In the genomic region with DNA sequence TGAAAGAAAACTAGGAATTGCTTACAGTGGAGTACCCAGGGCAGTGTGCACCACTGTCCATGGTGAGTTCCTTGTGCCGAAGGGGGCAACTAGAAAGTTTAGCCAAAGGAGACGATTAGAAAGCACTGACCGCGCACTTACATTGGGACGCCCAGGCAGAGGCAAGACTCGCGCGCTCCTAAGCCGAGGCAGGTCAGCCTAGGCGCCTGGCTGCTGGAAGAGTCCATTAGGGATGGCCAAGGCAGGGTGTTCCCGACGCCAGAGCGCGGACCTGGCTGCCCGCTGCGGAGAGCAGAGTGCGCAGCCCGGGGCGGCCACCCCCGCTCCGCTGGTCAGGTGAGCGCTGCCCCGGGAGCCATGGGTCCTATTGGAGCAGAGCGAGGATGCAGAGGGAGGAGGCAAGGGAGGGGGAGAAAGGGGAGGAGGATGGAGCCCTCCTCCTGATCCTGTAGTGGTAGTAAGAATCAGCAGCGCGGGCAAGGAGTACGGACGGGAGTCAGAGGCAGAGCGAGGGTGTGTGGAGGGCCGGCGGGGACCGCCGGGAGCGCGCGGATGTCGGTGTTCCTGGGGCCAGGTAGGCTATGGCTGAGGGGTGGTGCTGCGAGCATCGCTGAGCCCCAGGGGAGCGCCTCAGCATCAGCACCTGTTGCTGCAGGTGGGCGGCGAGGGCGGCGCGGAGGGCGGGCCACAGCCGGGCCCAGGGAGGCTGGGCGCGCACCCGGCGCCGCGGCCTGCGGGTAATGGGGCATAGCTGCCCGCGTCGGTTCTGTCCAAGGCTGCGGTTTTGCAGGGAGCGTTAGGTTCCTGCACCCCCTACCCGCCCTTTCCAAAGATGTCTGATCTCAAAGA, we compare ENCODE assay signal across 1 cellular context.
TF ChIP-seq lines count a peak whose summit lies in the region.

A gene with protein sequence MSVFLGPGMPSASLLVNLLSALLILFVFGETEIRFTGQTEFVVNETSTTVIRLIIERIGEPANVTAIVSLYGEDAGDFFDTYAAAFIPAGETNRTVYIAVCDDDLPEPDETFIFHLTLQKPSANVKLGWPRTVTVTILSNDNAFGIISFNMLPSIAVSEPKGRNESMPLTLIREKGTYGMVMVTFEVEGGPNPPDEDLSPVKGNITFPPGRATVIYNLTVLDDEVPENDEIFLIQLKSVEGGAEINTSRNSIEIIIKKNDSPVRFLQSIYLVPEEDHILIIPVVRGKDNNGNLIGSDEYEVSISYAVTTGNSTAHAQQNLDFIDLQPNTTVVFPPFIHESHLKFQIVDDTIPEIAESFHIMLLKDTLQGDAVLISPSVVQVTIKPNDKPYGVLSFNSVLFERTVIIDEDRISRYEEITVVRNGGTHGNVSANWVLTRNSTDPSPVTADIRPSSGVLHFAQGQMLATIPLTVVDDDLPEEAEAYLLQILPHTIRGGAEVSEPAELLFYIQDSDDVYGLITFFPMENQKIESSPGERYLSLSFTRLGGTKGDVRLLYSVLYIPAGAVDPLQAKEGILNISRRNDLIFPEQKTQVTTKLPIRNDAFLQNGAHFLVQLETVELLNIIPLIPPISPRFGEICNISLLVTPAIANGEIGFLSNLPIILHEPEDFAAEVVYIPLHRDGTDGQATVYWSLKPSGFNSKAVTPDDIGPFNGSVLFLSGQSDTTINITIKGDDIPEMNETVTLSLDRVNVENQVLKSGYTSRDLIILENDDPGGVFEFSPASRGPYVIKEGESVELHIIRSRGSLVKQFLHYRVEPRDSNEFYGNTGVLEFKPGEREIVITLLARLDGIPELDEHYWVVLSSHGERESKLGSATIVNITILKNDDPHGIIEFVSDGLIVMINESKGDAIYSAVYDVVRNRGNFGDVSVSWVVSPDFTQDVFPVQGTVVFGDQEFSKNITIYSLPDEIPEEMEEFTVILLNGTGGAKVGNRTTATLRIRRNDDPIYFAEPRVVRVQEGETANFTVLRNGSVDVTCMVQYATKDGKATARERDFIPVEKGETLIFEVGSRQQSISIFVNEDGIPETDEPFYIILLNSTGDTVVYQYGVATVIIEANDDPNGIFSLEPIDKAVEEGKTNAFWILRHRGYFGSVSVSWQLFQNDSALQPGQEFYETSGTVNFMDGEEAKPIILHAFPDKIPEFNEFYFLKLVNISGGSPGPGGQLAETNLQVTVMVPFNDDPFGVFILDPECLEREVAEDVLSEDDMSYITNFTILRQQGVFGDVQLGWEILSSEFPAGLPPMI (N-terminal part only) (plus strand): TSS at position 454 of the 849 bp plus-strand sequence. CDS start 99 bp downstream, at position 553.

TF ChIP-seq in WTC11, 78 proteins besides CTCF, POLR2A, EP300 and RAD21 (continued from another document and continues in another):
- TF ChIP-seq CREB1 (CRISPR knock-in tag; IDR thresholded peaks at IDR 0.05) (0 out of 2 replicates have a peak, but pooled peaks have one; percentile 34), EMX1 (CRISPR knock-in tag; IDR thresholded peaks at IDR 0.05) (no peak), ZNF219 (CRISPR knock-in tag; IDR thresholded peaks at IDR 0.05; ENCODE audit: borderline replicate concordance) (no peak), FOXK1 (CRISPR knock-in tag; IDR thresholded peaks at IDR 0.05) (peak; percentile 56; the same call in 1 of the 2 replicates), TCF7 (CRISPR knock-in tag; IDR thresholded peaks at IDR 0.05; ENCODE audit: low read depth) (no peak), CBFB (CRISPR knock-in tag; IDR thresholded peaks at IDR 0.05; ENCODE audit: low read depth) (peak; percentile 97), NR3C1 (CRISPR knock-in tag; conservative IDR thresholded peaks at IDR 0.05; ENCODE audit: low read depth) (no peak), NR2C2 (CRISPR knock-in tag; IDR thresholded peaks at IDR 0.05) (no peak), GRHL2 (CRISPR knock-in tag; IDR thresholded peaks at IDR 0.05; ENCODE audit: insufficient replicate concordance, severe bottlenecking) (no peak), ZNF671 (CRISPR knock-in tag; IDR thresholded peaks at IDR 0.05) (no peak), NR1H2 (CRISPR knock-in tag; IDR thresholded peaks at IDR 0.05) (no peak), PRRX2 (CRISPR knock-in tag; IDR thresholded peaks at IDR 0.05) (no peak), ZBTB21 (CRISPR knock-in tag; IDR thresholded peaks at IDR 0.05; ENCODE audit: borderline replicate concordance) (peak; percentile 78; the same call in 1 of the 2 replicates), SP1 (CRISPR knock-in tag; conservative IDR thresholded peaks at IDR 0.05) (peak; percentile 92), GABPB1 (CRISPR knock-in tag; IDR thresholded peaks at IDR 0.05) (no peak), ELF4 (CRISPR knock-in tag; IDR thresholded peaks at IDR 0.05; ENCODE audit: low read depth) (no peak), RELA (CRISPR knock-in tag; IDR thresholded peaks at IDR 0.05; ENCODE audit: borderline replicate concordance) (peak; percentile 62; the same call in 1 of the 2 replicates), CREM (CRISPR knock-in tag; IDR thresholded peaks at IDR 0.05) (peak; percentile 78), OVOL2 (CRISPR knock-in tag; IDR thresholded peaks at IDR 0.05; ENCODE audit: borderline replicate concordance) (no peak), JAZF1 (CRISPR knock-in tag; IDR thresholded peaks at IDR 0.05) (no peak), MYBL2 (CRISPR knock-in tag; IDR thresholded peaks at IDR 0.05) (peak; percentile 92; the same call in 1 of the 2 replicates), FOXJ3 (CRISPR knock-in tag; IDR thresholded peaks at IDR 0.05; ENCODE audit: borderline replicate concordance) (no peak), SOX15 (CRISPR knock-in tag; IDR thresholded peaks at IDR 0.05) (no peak), IRF2 (CRISPR knock-in tag; IDR thresholded peaks at IDR 0.05; ENCODE audit: borderline replicate concordance, low read depth) (no peak), TEAD1 (CRISPR knock-in tag; IDR thresholded peaks at IDR 0.05) (peak; percentile 88)
- TF ChIP-seq, protein P1, sequence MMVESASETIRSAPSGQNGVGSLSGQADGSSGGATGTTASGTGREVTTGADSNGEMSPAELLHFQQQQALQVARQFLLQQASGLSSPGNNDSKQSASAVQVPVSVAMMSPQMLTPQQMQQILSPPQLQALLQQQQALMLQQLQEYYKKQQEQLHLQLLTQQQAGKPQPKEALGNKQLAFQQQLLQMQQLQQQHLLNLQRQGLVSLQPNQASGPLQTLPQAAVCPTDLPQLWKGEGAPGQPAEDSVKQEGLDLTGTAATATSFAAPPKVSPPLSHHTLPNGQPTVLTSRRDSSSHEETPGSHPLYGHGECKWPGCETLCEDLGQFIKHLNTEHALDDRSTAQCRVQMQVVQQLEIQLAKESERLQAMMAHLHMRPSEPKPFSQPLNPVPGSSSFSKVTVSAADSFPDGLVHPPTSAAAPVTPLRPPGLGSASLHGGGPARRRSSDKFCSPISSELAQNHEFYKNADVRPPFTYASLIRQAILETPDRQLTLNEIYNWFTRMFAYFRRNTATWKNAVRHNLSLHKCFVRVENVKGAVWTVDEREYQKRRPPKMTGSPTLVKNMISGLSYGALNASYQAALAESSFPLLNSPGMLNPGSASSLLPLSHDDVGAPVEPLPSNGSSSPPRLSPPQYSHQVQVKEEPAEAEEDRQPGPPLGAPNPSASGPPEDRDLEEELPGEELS (CRISPR knock-in tag; IDR thresholded peaks at IDR 0.05): peak; percentile 68; the same call in 1 of the 2 replicates
- TF ChIP-seq, protein P2, sequence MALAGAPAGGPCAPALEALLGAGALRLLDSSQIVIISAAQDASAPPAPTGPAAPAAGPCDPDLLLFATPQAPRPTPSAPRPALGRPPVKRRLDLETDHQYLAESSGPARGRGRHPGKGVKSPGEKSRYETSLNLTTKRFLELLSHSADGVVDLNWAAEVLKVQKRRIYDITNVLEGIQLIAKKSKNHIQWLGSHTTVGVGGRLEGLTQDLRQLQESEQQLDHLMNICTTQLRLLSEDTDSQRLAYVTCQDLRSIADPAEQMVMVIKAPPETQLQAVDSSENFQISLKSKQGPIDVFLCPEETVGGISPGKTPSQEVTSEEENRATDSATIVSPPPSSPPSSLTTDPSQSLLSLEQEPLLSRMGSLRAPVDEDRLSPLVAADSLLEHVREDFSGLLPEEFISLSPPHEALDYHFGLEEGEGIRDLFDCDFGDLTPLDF (CRISPR knock-in tag; IDR thresholded peaks at IDR 0.05): peak; percentile 60; the same call in 1 of the 2 replicates
- TF ChIP-seq, protein P3, sequence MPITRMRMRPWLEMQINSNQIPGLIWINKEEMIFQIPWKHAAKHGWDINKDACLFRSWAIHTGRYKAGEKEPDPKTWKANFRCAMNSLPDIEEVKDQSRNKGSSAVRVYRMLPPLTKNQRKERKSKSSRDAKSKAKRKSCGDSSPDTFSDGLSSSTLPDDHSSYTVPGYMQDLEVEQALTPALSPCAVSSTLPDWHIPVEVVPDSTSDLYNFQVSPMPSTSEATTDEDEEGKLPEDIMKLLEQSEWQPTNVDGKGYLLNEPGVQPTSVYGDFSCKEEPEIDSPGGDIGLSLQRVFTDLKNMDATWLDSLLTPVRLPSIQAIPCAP (CRISPR knock-in tag; IDR thresholded peaks at IDR 0.05): 0 out of 2 replicates have a peak, but pooled peaks have one; percentile 21
- TF ChIP-seq, protein P4, sequence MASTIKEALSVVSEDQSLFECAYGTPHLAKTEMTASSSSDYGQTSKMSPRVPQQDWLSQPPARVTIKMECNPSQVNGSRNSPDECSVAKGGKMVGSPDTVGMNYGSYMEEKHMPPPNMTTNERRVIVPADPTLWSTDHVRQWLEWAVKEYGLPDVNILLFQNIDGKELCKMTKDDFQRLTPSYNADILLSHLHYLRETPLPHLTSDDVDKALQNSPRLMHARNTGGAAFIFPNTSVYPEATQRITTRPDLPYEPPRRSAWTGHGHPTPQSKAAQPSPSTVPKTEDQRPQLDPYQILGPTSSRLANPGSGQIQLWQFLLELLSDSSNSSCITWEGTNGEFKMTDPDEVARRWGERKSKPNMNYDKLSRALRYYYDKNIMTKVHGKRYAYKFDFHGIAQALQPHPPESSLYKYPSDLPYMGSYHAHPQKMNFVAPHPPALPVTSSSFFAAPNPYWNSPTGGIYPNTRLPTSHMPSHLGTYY (CRISPR knock-in tag; IDR thresholded peaks at IDR 0.05): no peak; the same call in 1 of the 2 replicates
- TF ChIP-seq, protein P5, sequence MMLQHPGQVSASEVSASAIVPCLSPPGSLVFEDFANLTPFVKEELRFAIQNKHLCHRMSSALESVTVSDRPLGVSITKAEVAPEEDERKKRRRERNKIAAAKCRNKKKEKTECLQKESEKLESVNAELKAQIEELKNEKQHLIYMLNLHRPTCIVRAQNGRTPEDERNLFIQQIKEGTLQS (CRISPR knock-in tag; conservative IDR thresholded peaks at IDR 0.05): no peak
- TF ChIP-seq, protein P6, sequence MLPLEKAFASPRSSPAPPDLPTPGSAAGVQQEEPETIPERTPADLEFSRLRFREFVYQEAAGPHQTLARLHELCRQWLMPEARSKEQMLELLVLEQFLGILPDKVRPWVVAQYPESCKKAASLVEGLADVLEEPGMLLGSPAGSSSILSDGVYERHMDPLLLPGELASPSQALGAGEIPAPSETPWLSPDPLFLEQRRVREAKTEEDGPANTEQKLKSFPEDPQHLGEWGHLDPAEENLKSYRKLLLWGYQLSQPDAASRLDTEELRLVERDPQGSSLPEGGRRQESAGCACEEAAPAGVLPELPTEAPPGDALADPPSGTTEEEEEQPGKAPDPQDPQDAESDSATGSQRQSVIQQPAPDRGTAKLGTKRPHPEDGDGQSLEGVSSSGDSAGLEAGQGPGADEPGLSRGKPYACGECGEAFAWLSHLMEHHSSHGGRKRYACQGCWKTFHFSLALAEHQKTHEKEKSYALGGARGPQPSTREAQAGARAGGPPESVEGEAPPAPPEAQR (CRISPR knock-in tag; IDR thresholded peaks at IDR 0.05): no peak
- TF ChIP-seq, protein P7, sequence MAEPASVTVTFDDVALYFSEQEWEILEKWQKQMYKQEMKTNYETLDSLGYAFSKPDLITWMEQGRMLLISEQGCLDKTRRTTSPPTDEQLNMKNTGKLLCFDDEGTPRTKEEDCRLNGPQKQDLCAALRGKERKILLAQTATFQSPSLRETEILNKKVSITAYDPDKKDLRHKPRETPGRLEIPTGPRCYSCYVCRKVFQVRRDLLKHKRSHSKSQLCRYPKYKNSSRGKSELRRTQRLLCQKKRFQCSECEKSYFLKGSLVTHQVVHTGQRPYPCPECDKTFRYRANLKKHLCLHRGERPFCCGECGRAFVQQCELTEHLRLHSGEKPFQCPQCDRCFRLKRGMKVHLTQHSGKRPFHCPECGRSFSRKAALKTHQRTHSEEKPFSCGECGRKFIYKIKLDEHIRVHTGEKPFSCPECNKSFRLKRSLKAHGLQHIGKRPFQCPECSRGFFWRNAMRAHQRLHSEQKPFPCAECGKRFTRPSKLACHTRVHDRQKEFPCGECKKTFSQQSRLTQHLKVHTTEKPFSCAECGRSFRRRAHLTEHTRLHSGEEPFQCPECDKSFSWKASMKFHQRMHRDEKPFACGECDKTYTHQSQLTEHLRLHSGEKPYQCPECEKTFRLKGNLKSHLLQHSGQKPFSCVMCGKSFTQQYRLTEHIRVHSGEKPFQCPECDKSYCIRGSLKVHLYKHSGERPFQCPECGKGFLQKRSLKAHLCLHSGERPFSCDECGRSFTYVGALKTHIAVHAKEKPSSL (CRISPR knock-in tag; conservative IDR thresholded peaks at IDR 0.05): no peak
- TF ChIP-seq, protein P8, sequence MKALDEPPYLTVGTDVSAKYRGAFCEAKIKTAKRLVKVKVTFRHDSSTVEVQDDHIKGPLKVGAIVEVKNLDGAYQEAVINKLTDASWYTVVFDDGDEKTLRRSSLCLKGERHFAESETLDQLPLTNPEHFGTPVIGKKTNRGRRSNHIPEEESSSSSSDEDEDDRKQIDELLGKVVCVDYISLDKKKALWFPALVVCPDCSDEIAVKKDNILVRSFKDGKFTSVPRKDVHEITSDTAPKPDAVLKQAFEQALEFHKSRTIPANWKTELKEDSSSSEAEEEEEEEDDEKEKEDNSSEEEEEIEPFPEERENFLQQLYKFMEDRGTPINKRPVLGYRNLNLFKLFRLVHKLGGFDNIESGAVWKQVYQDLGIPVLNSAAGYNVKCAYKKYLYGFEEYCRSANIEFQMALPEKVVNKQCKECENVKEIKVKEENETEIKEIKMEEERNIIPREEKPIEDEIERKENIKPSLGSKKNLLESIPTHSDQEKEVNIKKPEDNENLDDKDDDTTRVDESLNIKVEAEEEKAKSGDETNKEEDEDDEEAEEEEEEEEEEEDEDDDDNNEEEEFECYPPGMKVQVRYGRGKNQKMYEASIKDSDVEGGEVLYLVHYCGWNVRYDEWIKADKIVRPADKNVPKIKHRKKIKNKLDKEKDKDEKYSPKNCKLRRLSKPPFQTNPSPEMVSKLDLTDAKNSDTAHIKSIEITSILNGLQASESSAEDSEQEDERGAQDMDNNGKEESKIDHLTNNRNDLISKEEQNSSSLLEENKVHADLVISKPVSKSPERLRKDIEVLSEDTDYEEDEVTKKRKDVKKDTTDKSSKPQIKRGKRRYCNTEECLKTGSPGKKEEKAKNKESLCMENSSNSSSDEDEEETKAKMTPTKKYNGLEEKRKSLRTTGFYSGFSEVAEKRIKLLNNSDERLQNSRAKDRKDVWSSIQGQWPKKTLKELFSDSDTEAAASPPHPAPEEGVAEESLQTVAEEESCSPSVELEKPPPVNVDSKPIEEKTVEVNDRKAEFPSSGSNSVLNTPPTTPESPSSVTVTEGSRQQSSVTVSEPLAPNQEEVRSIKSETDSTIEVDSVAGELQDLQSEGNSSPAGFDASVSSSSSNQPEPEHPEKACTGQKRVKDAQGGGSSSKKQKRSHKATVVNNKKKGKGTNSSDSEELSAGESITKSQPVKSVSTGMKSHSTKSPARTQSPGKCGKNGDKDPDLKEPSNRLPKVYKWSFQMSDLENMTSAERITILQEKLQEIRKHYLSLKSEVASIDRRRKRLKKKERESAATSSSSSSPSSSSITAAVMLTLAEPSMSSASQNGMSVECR (CRISPR knock-in tag; IDR thresholded peaks at IDR 0.05; ENCODE audit: borderline replicate concordance): no peak; the same call in 1 of the 2 replicates
